8 cellular contexts compared by ENCODE assay signal in the genomic region with DNA sequence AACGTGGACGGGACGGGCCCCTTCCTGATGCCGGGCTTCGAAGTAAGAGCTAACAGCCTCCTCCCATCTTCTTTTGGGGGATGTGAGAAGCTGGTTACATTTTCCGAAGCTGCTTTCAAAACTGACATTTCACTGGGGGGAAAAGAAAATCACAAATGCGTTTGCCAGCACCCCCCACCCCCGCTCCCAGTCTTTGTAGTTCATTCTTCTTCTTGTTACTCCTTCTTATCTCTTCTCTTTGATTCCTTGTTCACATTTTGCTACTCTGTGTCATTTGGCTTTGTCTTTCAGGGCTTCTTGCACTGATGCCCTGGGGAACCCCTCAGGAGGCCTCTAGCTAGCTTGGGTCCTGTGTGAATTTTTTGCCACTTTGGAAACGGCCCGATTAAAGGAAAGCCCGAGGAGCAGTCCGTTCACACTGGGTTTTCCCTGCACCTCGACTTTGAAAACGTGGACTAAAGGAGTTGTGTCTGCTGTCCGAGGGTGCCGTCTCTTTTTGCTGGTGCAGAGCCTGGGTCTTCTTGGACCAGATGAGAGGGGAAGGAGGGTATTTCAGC. TPM values are rescaled to one million over a fixed set of nuclear protein-coding genes. Genes with fewer than 3 reads are reported as not detected.
A peak's percentile ranks its signal among the peaks of the same experiment; 100 is the strongest.
DNase-seq lines count a peak whose midpoint lies in the region; ATAC-seq, FAIRE-seq and TF ChIP-seq lines count a peak whose summit lies in the region.

No MANE protein-coding gene starts in this region.

- H3K4me3 ChIP-seq in BE2C (ENCODE audit: low read depth, low read length) (peak overlapping the region; percentile 75), MG63 (peak overlapping the region; percentile 64), bronchial epithelial cell (ENCODE audit: low read depth, low read length) (peak overlapping the region; percentile 93)

- H3K9me3 Mint-ChIP-seq in natural killer cell treated with Interleukin-12 subunit alpha and Interleukin-12 subunit beta and Interleukin-15 and Interleukin-18, amount 100 ng/mL, for 72 hours, result no peaks in the 10 kb centered on the region

- peaks cover 27 to 32% of the 10 kb centered on the region in 2 donors for H3K4me1 Mint-ChIP-seq in natural killer cell treated with Interleukin-12 subunit alpha and Interleukin-12 subunit beta and Interleukin-15 and Interleukin-18, amount 100 ng/mL, for 72 hours (ENCODE audit: low read depth in 2 of 2)

- peak overlapping the region; percentile 62 to 87 for H3K27ac Mint-ChIP-seq in natural killer cell treated with Interleukin-12 subunit alpha and Interleukin-12 subunit beta and Interleukin-15 and Interleukin-18, amount 100 ng/mL, for 72 hours

- H3K9me3 ChIP-seq in BE2C (no peaks in the 10 kb centered on the region), MG63 (no peaks in the 10 kb centered on the region)

- no peak for ATAC-seq in natural killer cell treated with Interleukin-12 subunit alpha and Interleukin-12 subunit beta and Interleukin-15 and Interleukin-18, amount 100 ng/mL, for 72 hours
- no peak for ATAC-seq in HG03139 (IDR thresholded peaks at IDR 0.05; ENCODE audit: unreplicated experiment)

- FAIRE-seq in bronchial epithelial cell (lab: Jason Lieb, UNC), result no peak

- peak overlapping the region; percentile 86 for H3K4me3 Mint-ChIP-seq in natural killer cell treated with Interleukin-12 subunit alpha and Interleukin-12 subunit beta and Interleukin-15 and Interleukin-18, amount 100 ng/mL, for 72 hours

- DNase-seq in BE2C (no peak), MG63 (no peak), bronchial epithelial cell (ENCODE audit: low read depth) (no peak), mesenteric fat pad (ENCODE audit: low spot score) (no peak), NCI-H1092 treated with DMSO at 0.1 percent for 48 hours (lab: John Stamatoyannopoulos, UW) (no peak), glomerular visceral epithelial cell (ENCODE audit: extremely low spot score) (no peak)
- no peak for DNase-seq in natural killer cell treated with Interleukin-12 subunit alpha and Interleukin-12 subunit beta and Interleukin-15 and Interleukin-18, amount 100 ng/mL, for 72 hours (ENCODE audit: low spot score)

- H3K27me3 Mint-ChIP-seq in natural killer cell treated with Interleukin-12 subunit alpha and Interleukin-12 subunit beta and Interleukin-15 and Interleukin-18, amount 100 ng/mL, for 72 hours, result no peaks in the 10 kb centered on the region

- H3K36me3 ChIP-seq in BE2C (no peaks in the 10 kb centered on the region), MG63 (peaks cover 24% of the 10 kb centered on the region), bronchial epithelial cell (ENCODE audit: control insufficient read depth, insufficient read depth, low read length) (no peaks in the 10 kb centered on the region)

- TF ChIP-seq CTCF in BE2C (IDR thresholded peaks at IDR 0.05; ENCODE audit: low read depth, low read length) (no peak), bronchial epithelial cell (IDR thresholded peaks at IDR 0.05; ENCODE audit: insufficient read depth, low read length, severe bottlenecking) (no peak)

- no peaks in the 10 kb centered on the region for H3K36me3 Mint-ChIP-seq in natural killer cell treated with Interleukin-12 subunit alpha and Interleukin-12 subunit beta and Interleukin-15 and Interleukin-18, amount 100 ng/mL, for 72 hours

- H3K27me3 ChIP-seq in BE2C (no peaks in the 10 kb centered on the region), MG63 (no peaks in the 10 kb centered on the region), bronchial epithelial cell (ENCODE audit: control insufficient read depth, insufficient read depth, low read length) (no peaks in the 10 kb centered on the region)

- no peaks in the 10 kb centered on the region; the same call in 1 of the 2 replicates for H3K4me1 ChIP-seq in BE2C

RNA-seq across cellular contexts. Expression of a gene that starts 1.3 kb away (rescaled TPM):
- polyA plus RNA-seq in BE2C (2012; ENCODE audit: insufficient read depth, insufficient read length, low read depth), result 81.7 TPM
- total RNA-seq in MG63 (2014; rRNA removed; shearing (Covaris generic); ENCODE audit: low replicate concordance), result 28.9 and 45.7 TPM in 2 replicates
- total RNA-seq in bronchial epithelial cell (9.2 and 14.3 TPM in 2 replicates), mesenteric fat pad (37.2 TPM)
- 10 to 100 TPM; 48.4 to 60.0 TPM for total RNA-seq in natural killer cell treated with Interleukin-12 subunit alpha and Interleukin-12 subunit beta and Interleukin-15 and Interleukin-18, amount 100 ng/mL, for 72 hours

RNA-seq across cellular contexts. Expression of a gene that starts 24.4 kb away (rescaled TPM):
- not detected for polyA plus RNA-seq in BE2C (2012; ENCODE audit: insufficient read depth, insufficient read length, low read depth)
- total RNA-seq in MG63 (2014; rRNA removed; shearing (Covaris generic); ENCODE audit: low replicate concordance), result 0.30 TPM in 1 of 2 replicates, not detected in the other
- total RNA-seq in bronchial epithelial cell, result 0.26 and 0.38 TPM in 2 replicates
- 10 to 100 TPM in 1 of 2 donors, 1 to 10 TPM in 1; 2.7 to 12.0 TPM for total RNA-seq in natural killer cell treated with Interleukin-12 subunit alpha and Interleukin-12 subunit beta and Interleukin-15 and Interleukin-18, amount 100 ng/mL, for 72 hours
- 4.4 TPM for total RNA-seq in mesenteric fat pad

RNA-seq across cellular contexts. Expression of a gene that starts 36.6 kb away (rescaled TPM):
- 114 TPM for polyA plus RNA-seq in BE2C (2012; ENCODE audit: insufficient read depth, insufficient read length, low read depth)
- 112 and 120 TPM in 2 replicates for total RNA-seq in MG63 (2014; rRNA removed; shearing (Covaris generic); ENCODE audit: low replicate concordance)
- total RNA-seq in bronchial epithelial cell, result 42.0 and 45.3 TPM in 2 replicates
- 10 to 100 TPM; 15.2 to 24.1 TPM for total RNA-seq in natural killer cell treated with Interleukin-12 subunit alpha and Interleukin-12 subunit beta and Interleukin-15 and Interleukin-18, amount 100 ng/mL, for 72 hours
- 24.9 TPM for total RNA-seq in mesenteric fat pad

RNA-seq across cellular contexts. Expression of a gene that starts 55.8 kb away (rescaled TPM):
- polyA plus RNA-seq in BE2C (2012; ENCODE audit: insufficient read depth, insufficient read length, low read depth), result 112 TPM
- total RNA-seq in MG63 (2014; rRNA removed; shearing (Covaris generic); ENCODE audit: low replicate concordance), result 74.6 and 82.8 TPM in 2 replicates
- total RNA-seq in bronchial epithelial cell (110 and 144 TPM in 2 replicates), mesenteric fat pad (28.4 TPM)
- 10 to 100 TPM; 33.8 to 37.2 TPM for total RNA-seq in natural killer cell treated with Interleukin-12 subunit alpha and Interleukin-12 subunit beta and Interleukin-15 and Interleukin-18, amount 100 ng/mL, for 72 hours

RNA-seq across cellular contexts. Expression of a gene that starts 56.0 kb away (rescaled TPM):
- 62.4 TPM for polyA plus RNA-seq in BE2C (2012; ENCODE audit: insufficient read depth, insufficient read length, low read depth)
- total RNA-seq in MG63 (2014; rRNA removed; shearing (Covaris generic); ENCODE audit: low replicate concordance), result 29.3 and 39.2 TPM in 2 replicates
- 37.5 and 42.1 TPM in 2 replicates for total RNA-seq in bronchial epithelial cell
- total RNA-seq in natural killer cell treated with Interleukin-12 subunit alpha and Interleukin-12 subunit beta and Interleukin-15 and Interleukin-18, amount 100 ng/mL, for 72 hours, result 10 to 100 TPM; 24.9 to 30.2 TPM
- total RNA-seq in mesenteric fat pad, result 14.4 TPM
